ENCODE assay signal across 1 cellular context in genomic region chr20:59940129-59940955, GRCh38.
TF ChIP-seq lines count a peak whose summit lies in the region.

FAM217B (plus strand) TSS chr20:59940389; CDS start chr20:59943944, 3,555 bp downstream.
PPP1R3D (minus strand) TSS chr20:59940305; CDS start chr20:59939931, 374 bp downstream.

TF ChIP-seq in K562, 482 proteins besides CTCF, POLR2A, EP300 and RAD21 (continued from another document and continues in another):
- TF ChIP-seq TSHZ1 (CRISPR knock-in tag; IDR thresholded peaks at IDR 0.05) (no peak), MYNN (IDR thresholded peaks at IDR 0.05) (no peak), MYNN (CRISPR knock-in tag; IDR thresholded peaks at IDR 0.05) (no peak), ZNF274 (IDR thresholded peaks at IDR 0.05; ENCODE audit: borderline replicate concordance, low read depth, low read length) (no peak), PURB (CRISPR knock-in tag; IDR thresholded peaks at IDR 0.05; ENCODE audit: low read depth) (no peak), HDAC1 (IDR thresholded peaks at IDR 0.05) (peak in 1 of 2 experiments; percentile 60; a peak in 1 of 4 replicates), NRF1 (conservative IDR thresholded peaks at IDR 0.05 in 1 of 2, IDR thresholded peaks at IDR 0.05 in 1 of 2) (peak; percentile 87 to 88), POLR2AphosphoS2 (IDR thresholded peaks at IDR 0.05; ENCODE audit: low read length) (no peak), TAF15 (IDR thresholded peaks at IDR 0.05; ENCODE audit: low read depth, low read length) (no peak), CBFA2T2 (conservative IDR thresholded peaks at IDR 0.05) (no peak), CBX2 (IDR thresholded peaks at IDR 0.05; ENCODE audit: insufficient read depth, low read length, poor library complexity, severe bottlenecking) (no peak), HINFP (tag; conservative IDR thresholded peaks at IDR 0.05; ENCODE audit: low read depth) (peak; percentile 70), HBP1 (CRISPR knock-in tag; IDR thresholded peaks at IDR 0.05) (no peak), PBX2 (CRISPR knock-in tag; IDR thresholded peaks at IDR 0.05; ENCODE audit: low read depth) (no peak), PBX2 (tag; conservative IDR thresholded peaks at IDR 0.05; ENCODE audit: low read depth) (peak; percentile 90), SIX5 (IDR thresholded peaks at IDR 0.05; ENCODE audit: borderline replicate concordance in 1 of 2, insufficient read depth in 1 of 2, low read depth in 1 of 2, low read length in 2 of 2) (no peak), TAF9B (IDR thresholded peaks at IDR 0.05; ENCODE audit: partially characterized antibody) (peak; percentile 40), POLR3G (IDR thresholded peaks at IDR 0.05; ENCODE audit: extremely low read depth, insufficient read length, insufficient replicate concordance) (no peak), DACH1 (IDR thresholded peaks at IDR 0.05; ENCODE audit: partially characterized antibody) (no peak), MITF (IDR thresholded peaks at IDR 0.05) (0 out of 2 replicates have a peak, but pooled peaks have one; percentile 15), MYC (IDR thresholded peaks at IDR 0.05; ENCODE audit: low read depth, low read length) (peak; percentile 54; the same call in 1 of the 2 replicates), MYC (CRISPR knock-in tag; IDR thresholded peaks at IDR 0.05; ENCODE audit: borderline replicate concordance, low read depth) (no peak), KLF16 (IDR thresholded peaks at IDR 0.05) (no peak), TAF1 (IDR thresholded peaks at IDR 0.05; ENCODE audit: control insufficient read depth, extremely low read depth, insufficient read depth, low read length, severe bottlenecking) (peak; percentile 72), ZBTB11 (CRISPR knock-in tag; IDR thresholded peaks at IDR 0.05) (peak in 1 of 3 experiments; percentile 78; a peak in 3 of 6 replicates), BRF2 (IDR thresholded peaks at IDR 0.05; ENCODE audit: borderline replicate concordance, insufficient read depth, insufficient read length) (no peak), KDM2B (CRISPR knock-in tag; IDR thresholded peaks at IDR 0.05) (0 out of 2 replicates have a peak, but pooled peaks have one; percentile 61), CREB1 (IDR thresholded peaks at IDR 0.05) (peak; percentile 43; the same call in 1 of the 2 replicates), CREB1 (CRISPR knock-in tag; IDR thresholded peaks at IDR 0.05) (peak; percentile 24; the same call in 1 of the 2 replicates), MYBL2 (IDR thresholded peaks at IDR 0.05; ENCODE audit: low read depth) (no peak), MYBL2 (CRISPR knock-in tag; IDR thresholded peaks at IDR 0.05; ENCODE audit: borderline replicate concordance) (no peak), SP1 (CRISPR knock-in tag; IDR thresholded peaks at IDR 0.05) (0 out of 2 replicates have a peak, but pooled peaks have one; percentile 26), DIDO1 (tag; IDR thresholded peaks at IDR 0.05; ENCODE audit: low read depth) (no peak), TAF7 (tag; IDR thresholded peaks at IDR 0.05) (peak; percentile 34; the same call in 1 of the 2 replicates), ZFX (CRISPR knock-in tag; IDR thresholded peaks at IDR 0.05) (peak; percentile 71), REST (CRISPR knock-in tag; IDR thresholded peaks at IDR 0.05; ENCODE audit: low read depth) (0 out of 2 replicates have a peak, but pooled peaks have one; percentile 40), MTF1 (CRISPR knock-in tag; IDR thresholded peaks at IDR 0.05; ENCODE audit: borderline replicate concordance) (no peak), MAZ (CRISPR knock-in tag; conservative IDR thresholded peaks at IDR 0.05 in 1 of 2, IDR thresholded peaks at IDR 0.05 in 1 of 2) (peak; percentile 43 to 88; a peak in 3 of 4 replicates), NR2C2 (CRISPR knock-in tag; IDR thresholded peaks at IDR 0.05) (no peak), NR2C2 (tag; IDR thresholded peaks at IDR 0.05) (peak; percentile 51; the same call in 1 of the 2 replicates), TCF7L2 (IDR thresholded peaks at IDR 0.05; ENCODE audit: low read depth, low read length) (no peak), ZC3H4 (CRISPR knock-in tag; IDR thresholded peaks at IDR 0.05; ENCODE audit: borderline replicate concordance) (no peak), U2AF2 (optimal IDR thresholded peaks at IDR 0.05; ENCODE audit: low read depth, low read length) (no peak), IFI16 (CRISPR knock-in tag; IDR thresholded peaks at IDR 0.05) (no peak), ZNF668 (CRISPR knock-in tag; IDR thresholded peaks at IDR 0.05) (no peak), KLF10 (CRISPR knock-in tag; IDR thresholded peaks at IDR 0.05) (no peak), PML (IDR thresholded peaks at IDR 0.05; ENCODE audit: low read length) (peak; percentile 49)
